Comparison of ENCODE assay signal across 8 cellular contexts in the genomic region with DNA sequence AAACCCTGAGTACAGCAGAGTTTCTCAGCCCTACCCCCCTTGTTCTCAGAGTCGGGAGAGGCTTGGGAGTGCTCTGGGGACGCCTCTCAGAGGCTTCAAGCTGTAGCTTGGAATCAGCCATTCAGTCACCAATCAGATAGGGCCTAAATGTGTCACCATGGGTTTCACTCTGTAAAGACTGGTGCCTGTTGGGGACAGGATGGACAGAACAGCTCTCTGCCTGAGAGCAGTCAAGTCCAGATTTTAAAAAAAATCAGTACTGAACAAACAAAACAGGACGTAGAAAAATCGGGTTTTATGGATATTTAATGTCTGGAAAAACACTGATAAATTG. TPM values are rescaled to one million over a fixed set of nuclear protein-coding genes. Genes with fewer than 3 reads are reported as not detected.
DNase-seq lines count a peak whose midpoint lies in the region; ATAC-seq and TF ChIP-seq lines count a peak whose summit lies in the region.
"Had no signal": no experiment of that assay in that cellular context is flagged by ENCODE, and none has a peak within 500 bp of the region (broad histone marks: within the 10 kb centered on the region; RNA-seq: fewer than 3 reads in every experiment).

No MANE protein-coding gene starts in this region.

- peak overlapping the region; percentile 96 for H3K4me3 ChIP-seq in HFF-Myc (replicated peaks; ENCODE audit: low read depth, low read length)

- TF ChIP-seq CTCF in HFF-Myc (IDR thresholded peaks at IDR 0.05; ENCODE audit: low read depth, low read length, missing control alignments) = no peak
- TF ChIP-seq CTCF in WTC11 (IDR thresholded peaks at IDR 0.05) = no peak

- H3K36me3 Mint-ChIP-seq in WTC11 = peaks cover 43% of the 10 kb centered on the region

- CTCF ChIA-PET in WTC11 (lab: Charles Lee) = interaction anchor here (1.0 to 2.3 kb wide), 2 partner anchors 36 to 286 kb away, joined by 3 to 10 read pairs; no protein-coding TSS in a partner anchor

- ATAC-seq in WTC11 (no peak), HG03097 (IDR thresholded peaks at IDR 0.05; ENCODE audit: low FRiP score, unreplicated experiment) (no peak)

- POLR2A ChIA-PET in WTC11 (lab: Charles Lee) = interaction anchor here (0.6 kb wide), 1 partner anchor 153 kb away, joined by 3 read pairs; no protein-coding TSS in a partner anchor

- H3K4me3 Mint-ChIP-seq in WTC11 = peak overlapping the region; percentile 88

- peaks cover 8% of the 10 kb centered on the region; the same call in 1 of the 2 replicates for H3K9me3 Mint-ChIP-seq in WTC11

- peak overlapping the region; percentile 92 for H3K27ac Mint-ChIP-seq in WTC11

- DNase-seq in HFF-Myc (ENCODE audit: extremely low read depth, low read depth) = no peak
- no peak for DNase-seq in WTC11 (ENCODE audit: low spot score)
- DNase-seq in hepatic stellate cell (ENCODE audit: low spot score) = peak; percentile 57
- peak; percentile 45 for DNase-seq in stimulated activated CD8-positive, alpha-beta memory T cell treated with anti-CD3 and anti-CD28 coated beads, Interleukin-4, amount 100 ng/mL, for 48 hours
- no peak for DNase-seq in occipital lobe (lab: John Stamatoyannopoulos, UW)
- DNase-seq in globus pallidus (ENCODE audit: low spot score) = no peak
- DNase-seq: NCI-H1930 had no signal

- peaks cover 66% of the 10 kb centered on the region for H3K4me1 Mint-ChIP-seq in WTC11

- H3K27me3 Mint-ChIP-seq in WTC11 (ENCODE audit: low read depth) = 0 out of 2 replicates have a peak, but pooled peaks cover 2% of the 10 kb centered on the region

TF ChIP-seq in WTC11, 78 proteins besides CTCF, POLR2A, EP300 and RAD21 (continues in another document):
- TF ChIP-seq ZNF671 (CRISPR knock-in tag; IDR thresholded peaks at IDR 0.05) (no peak), ESRRA (CRISPR knock-in tag; IDR thresholded peaks at IDR 0.05; ENCODE audit: borderline replicate concordance) (no peak), PREB (CRISPR knock-in tag; IDR thresholded peaks at IDR 0.05; ENCODE audit: borderline replicate concordance) (no peak), NR3C1 (CRISPR knock-in tag; conservative IDR thresholded peaks at IDR 0.05; ENCODE audit: low read depth) (no peak), ARID4B (CRISPR knock-in tag; IDR thresholded peaks at IDR 0.05; ENCODE audit: borderline replicate concordance) (no peak), SP1 (CRISPR knock-in tag; conservative IDR thresholded peaks at IDR 0.05) (no peak), ZNF317 (CRISPR knock-in tag; IDR thresholded peaks at IDR 0.05; ENCODE audit: borderline replicate concordance, low read depth) (no peak), ZNF396 (CRISPR knock-in tag; IDR thresholded peaks at IDR 0.05; ENCODE audit: borderline replicate concordance) (no peak), IRF2 (CRISPR knock-in tag; IDR thresholded peaks at IDR 0.05; ENCODE audit: borderline replicate concordance, low read depth) (no peak), SOX15 (CRISPR knock-in tag; IDR thresholded peaks at IDR 0.05) (no peak), ZNF121 (CRISPR knock-in tag; IDR thresholded peaks at IDR 0.05) (no peak), STAT6 (CRISPR knock-in tag; conservative IDR thresholded peaks at IDR 0.05; ENCODE audit: low read depth) (no peak), MAX (CRISPR knock-in tag; IDR thresholded peaks at IDR 0.05) (no peak), NR1H2 (CRISPR knock-in tag; IDR thresholded peaks at IDR 0.05) (no peak), CREB1 (CRISPR knock-in tag; IDR thresholded peaks at IDR 0.05) (no peak)
- TF ChIP-seq, protein P1, sequence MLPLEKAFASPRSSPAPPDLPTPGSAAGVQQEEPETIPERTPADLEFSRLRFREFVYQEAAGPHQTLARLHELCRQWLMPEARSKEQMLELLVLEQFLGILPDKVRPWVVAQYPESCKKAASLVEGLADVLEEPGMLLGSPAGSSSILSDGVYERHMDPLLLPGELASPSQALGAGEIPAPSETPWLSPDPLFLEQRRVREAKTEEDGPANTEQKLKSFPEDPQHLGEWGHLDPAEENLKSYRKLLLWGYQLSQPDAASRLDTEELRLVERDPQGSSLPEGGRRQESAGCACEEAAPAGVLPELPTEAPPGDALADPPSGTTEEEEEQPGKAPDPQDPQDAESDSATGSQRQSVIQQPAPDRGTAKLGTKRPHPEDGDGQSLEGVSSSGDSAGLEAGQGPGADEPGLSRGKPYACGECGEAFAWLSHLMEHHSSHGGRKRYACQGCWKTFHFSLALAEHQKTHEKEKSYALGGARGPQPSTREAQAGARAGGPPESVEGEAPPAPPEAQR (CRISPR knock-in tag; IDR thresholded peaks at IDR 0.05) = no peak
- TF ChIP-seq, protein P2, sequence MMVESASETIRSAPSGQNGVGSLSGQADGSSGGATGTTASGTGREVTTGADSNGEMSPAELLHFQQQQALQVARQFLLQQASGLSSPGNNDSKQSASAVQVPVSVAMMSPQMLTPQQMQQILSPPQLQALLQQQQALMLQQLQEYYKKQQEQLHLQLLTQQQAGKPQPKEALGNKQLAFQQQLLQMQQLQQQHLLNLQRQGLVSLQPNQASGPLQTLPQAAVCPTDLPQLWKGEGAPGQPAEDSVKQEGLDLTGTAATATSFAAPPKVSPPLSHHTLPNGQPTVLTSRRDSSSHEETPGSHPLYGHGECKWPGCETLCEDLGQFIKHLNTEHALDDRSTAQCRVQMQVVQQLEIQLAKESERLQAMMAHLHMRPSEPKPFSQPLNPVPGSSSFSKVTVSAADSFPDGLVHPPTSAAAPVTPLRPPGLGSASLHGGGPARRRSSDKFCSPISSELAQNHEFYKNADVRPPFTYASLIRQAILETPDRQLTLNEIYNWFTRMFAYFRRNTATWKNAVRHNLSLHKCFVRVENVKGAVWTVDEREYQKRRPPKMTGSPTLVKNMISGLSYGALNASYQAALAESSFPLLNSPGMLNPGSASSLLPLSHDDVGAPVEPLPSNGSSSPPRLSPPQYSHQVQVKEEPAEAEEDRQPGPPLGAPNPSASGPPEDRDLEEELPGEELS (CRISPR knock-in tag; IDR thresholded peaks at IDR 0.05) = no peak

RNA-seq across cellular contexts. Expression of gene FADD, which starts 1.3 kb away (rescaled TPM):
- total RNA-seq in WTC11 (2021) (49.0 to 58.6 TPM (median 53.9 TPM) in 3 replicates), occipital lobe (16.1 TPM)

Comparison
In these comparisons a context has a peak if more than half of its experiments do, and no peak if none do; other contexts are left out.
1. DNase-seq: peak in hepatic stellate cell (single experiment) and stimulated activated CD8-positive, alpha-beta memory T cell treated with anti-CD3 and anti-CD28 coated beads, Interleukin-4, amount 100 ng/mL, for 48 hours (single experiment); none in HFF-Myc (single experiment), WTC11 (single experiment), occipital lobe (single experiment) and globus pallidus (single experiment).